ENCODE assay signal across 21 cellular contexts in genomic region chrX:110171442-110171841, GRCh38.
DNase-seq lines count a peak whose midpoint lies in the region; ATAC-seq, FAIRE-seq and TF ChIP-seq lines count a peak whose summit lies in the region.
"Had no signal": no experiment of that assay in that cellular context is flagged by ENCODE, and none has a peak within 500 bp of the region (broad histone marks: within the 10 kb centered on the region; RNA-seq: fewer than 3 reads in every experiment).

No MANE protein-coding gene starts in this region.

- H3K27me3 Mint-ChIP-seq in IgD-negative memory B cell = no peaks in the 10 kb centered on the region
- no peaks in the 10 kb centered on the region for H3K27me3 Mint-ChIP-seq in stimulated activated memory B cell treated with anti-CD40 and anti-IgM and Interleukin-4, amounts not matched to agents 10 μg/mL and 1 μg/mL and 100 μg/mL, for 72 hours

- H3K79me2 ChIP-seq in K562 (ENCODE audit: control insufficient read depth, insufficient read depth, low read length) = peaks cover 2% of the 10 kb centered on the region; the same call in 1 of the 3 replicates

- 82% methylated on average over 4 of the region's 5 CpGs for WGBS in K562 (ENCODE audit: insufficient coverage, low coverage, missing lambda C conversion rate)

- H3K4me3 Mint-ChIP-seq in IgD-negative memory B cell = no peak overlapping the region
- no peak overlapping the region for H3K4me3 Mint-ChIP-seq in stimulated activated memory B cell treated with anti-CD40 and anti-IgM and Interleukin-4, amounts not matched to agents 10 μg/mL and 1 μg/mL and 100 μg/mL, for 72 hours
- H3K4me3 Mint-ChIP-seq: CD14-positive monocyte, HFFc6 had no signal

- no peak for TF ChIP-seq RAD21 in K562 (CRISPR knock-in tag; conservative IDR thresholded peaks at IDR 0.05 in 1 of 2, IDR thresholded peaks at IDR 0.05 in 1 of 2)

- no peak overlapping the region for H3K4me3 ChIP-seq in K562
- no peak overlapping the region for H3K4me3 ChIP-seq in mucosa of descending colon
- H3K4me3 ChIP-seq: MG63, PC-9 had no signal

- CTCF ChIA-PET in K562 (lab: Yijun Ruan, JAX; ENCODE audit: low intra/inter-chr PET ratio) = no interaction called here

- H3K27me3 ChIP-seq in K562 (ENCODE audit: control insufficient read depth in 2 of 2, insufficient read depth in 2 of 2, low read length in 2 of 2) = no peaks in the 10 kb centered on the region
- H3K27me3 ChIP-seq: MG63 had no signal

- no peaks in the 10 kb centered on the region for H3K36me3 Mint-ChIP-seq in IgD-negative memory B cell
- peaks cover 30% of the 10 kb centered on the region for H3K36me3 Mint-ChIP-seq in stimulated activated memory B cell treated with anti-CD40 and anti-IgM and Interleukin-4, amounts not matched to agents 10 μg/mL and 1 μg/mL and 100 μg/mL, for 72 hours

- H2AFZ ChIP-seq in K562 (ENCODE audit: low read depth, low read length) = no peak overlapping the region
- H2AFZ ChIP-seq: PC-9 had no signal

- peaks cover 7 to 17% (median 7%) of the 10 kb centered on the region in 3 donors for H3K4me1 Mint-ChIP-seq in IgD-negative memory B cell
- H3K4me1 Mint-ChIP-seq in stimulated activated memory B cell treated with anti-CD40 and anti-IgM and Interleukin-4, amounts not matched to agents 10 μg/mL and 1 μg/mL and 100 μg/mL, for 72 hours = peaks cover 36% of the 10 kb centered on the region

- peak; percentile 81 for FAIRE-seq in GM18507 (lab: Jason Lieb, UNC)
- FAIRE-seq in K562 (lab: Jason Lieb, UNC) = no peak
- FAIRE-seq: HTR-8/SVneo had no signal

- H3K9me1 ChIP-seq in K562 (ENCODE audit: control insufficient read depth, insufficient read depth, low read length) = no peaks in the 10 kb centered on the region

- H4K20me1 ChIP-seq in K562 (replicated peaks; ENCODE audit: control insufficient read depth, insufficient read depth, low read length) = no peaks in the 10 kb centered on the region

- no peaks in the 10 kb centered on the region for H3K9me3 Mint-ChIP-seq in IgD-negative memory B cell
- H3K9me3 Mint-ChIP-seq in stimulated activated memory B cell treated with anti-CD40 and anti-IgM and Interleukin-4, amounts not matched to agents 10 μg/mL and 1 μg/mL and 100 μg/mL, for 72 hours = no peaks in the 10 kb centered on the region
- H3K9me3 Mint-ChIP-seq: HFFc6 had no signal

- BruUV-seq in K562 (replicated peaks; lab: Mats Ljungman, UMichigan) = no TSS peak

- H3K9ac ChIP-seq in K562 (ENCODE audit: insufficient read depth in 1 of 2, low read depth in 2 of 2, low read length in 2 of 2) = no peak overlapping the region

- peaks cover 44% of the 10 kb centered on the region for H3K36me3 ChIP-seq in K562 (ENCODE audit: control insufficient read depth, insufficient read depth, low read length)
- no peaks in the 10 kb centered on the region for H3K36me3 ChIP-seq in mucosa of descending colon (ENCODE audit: low read depth)
- H3K36me3 ChIP-seq: MG63 had no signal

- H3K9me3 ChIP-seq in K562 (replicated peaks; ENCODE audit: control insufficient read depth, insufficient read depth, low read depth, low read length) (no peaks in the 10 kb centered on the region), mucosa of descending colon (no peaks in the 10 kb centered on the region)
- H3K9me3 ChIP-seq: MG63 had no signal

- H3K4me2 ChIP-seq in K562 (ENCODE audit: insufficient read depth, low read length) = no peak overlapping the region
- H3K4me2 ChIP-seq: PC-9 had no signal

- peak overlapping the region in 2 of 3 donors; percentile 44 to 85 for H3K27ac Mint-ChIP-seq in IgD-negative memory B cell
- peak overlapping the region; percentile 68 for H3K27ac Mint-ChIP-seq in stimulated activated memory B cell treated with anti-CD40 and anti-IgM and Interleukin-4, amounts not matched to agents 10 μg/mL and 1 μg/mL and 100 μg/mL, for 72 hours
- H3K27ac Mint-ChIP-seq: HFFc6 had no signal

- TF ChIP-seq POLR2A in K562 (conservative IDR thresholded peaks at IDR 0.05) = no peak

- intact Hi-C loops in K562 (cut with micrococcal nuclease) = no loop called here
- intact Hi-C loops in mucosa of descending colon (cut with DNase I, micrococcal nuclease) = no loop called here

- no peak for TF ChIP-seq CTCF in K562 (IDR thresholded peaks at IDR 0.05 in 2 of 3, conservative IDR thresholded peaks at IDR 0.05 in 1 of 3; ENCODE audit: insufficient read depth in 2 of 3, low read depth in 1 of 3, low read length in 3 of 3)
- no peak for TF ChIP-seq CTCF in mucosa of descending colon (IDR thresholded peaks at IDR 0.05)

- TF ChIP-seq EP300 in K562 (IDR thresholded peaks at IDR 0.05; ENCODE audit: low read length) = no peak

- in situ Hi-C loops in K562 (cut with MboI) = loop anchor here (25.0 kb wide), 2 partner anchors 491 to 691 kb away; no protein-coding TSS in a partner anchor

- H3K4me1 ChIP-seq in K562 (replicated peaks in 1 of 2; ENCODE audit: control insufficient read depth in 2 of 2, insufficient read depth in 2 of 2, low read length in 2 of 2) (peaks cover 7 to 13% of the 10 kb centered on the region in 2 experiments; a peak in 4 of 5 replicates), mucosa of descending colon (ENCODE audit: low read depth) (no peaks in the 10 kb centered on the region)

- DNase-seq in GM18507 (ENCODE audit: extremely low spot score, insufficient read length, low read depth) (no peak), K562 (ENCODE audit: extremely low read depth in 1 of 4, low spot score in 3 of 4) (no peak), mucosa of descending colon (no peak)
- DNase-seq: ACHN, GF-D8, H7, HFFc6, Karpas-422, MG63, NCI-H1417 treated with DMSO at 0.1 percent for 48 hours, NCI-H187, NCI-H446, NCI-H526, PC-9, SHP77 had no signal

- no peak overlapping the region for H3K27ac ChIP-seq in K562 (ENCODE audit: extremely low read depth, low read depth, low read length)
- H3K27ac ChIP-seq: PC-9 had no signal

- ATAC-seq in K562 (no peak), HG03521 (IDR thresholded peaks at IDR 0.05; ENCODE audit: unreplicated experiment) (no peak), GM21515 (IDR thresholded peaks at IDR 0.05; ENCODE audit: unreplicated experiment) (no peak), mucosa of descending colon (no peak)
- ATAC-seq in stimulated activated memory B cell treated with anti-CD40 and anti-IgM and Interleukin-4, amounts not matched to agents 10 μg/mL and 1 μg/mL and 100 μg/mL, for 72 hours = no peak

- POLR2A ChIA-PET in K562 (lab: Yijun Ruan, JAX) = no interaction called here

TF ChIP-seq in K562, 482 proteins besides CTCF, POLR2A, EP300 and RAD21:
- no peak for TF ChIP-seq PBX2 (CRISPR knock-in tag; IDR thresholded peaks at IDR 0.05; ENCODE audit: low read depth)
- TF ChIP-seq PBX2 (tag; conservative IDR thresholded peaks at IDR 0.05; ENCODE audit: low read depth) = peak; percentile 58
- peak; percentile 56 for TF ChIP-seq PKNOX1 (IDR thresholded peaks at IDR 0.05)
- no peak for TF ChIP-seq ZNF507 (tag; conservative IDR thresholded peaks at IDR 0.05)
- peak; percentile 68 for TF ChIP-seq MEIS2 (IDR thresholded peaks at IDR 0.05; ENCODE audit: partially characterized antibody)
